ENCODE assay signal across 25 cellular contexts in genomic region chr15:60535743-60536142, GRCh38. TPM values are rescaled to one million over a fixed set of nuclear protein-coding genes. Genes with fewer than 3 reads are reported as not detected.
A peak's percentile ranks its signal among the peaks of the same experiment; 100 is the strongest.
DNase-seq lines count a peak whose midpoint lies in the region; ATAC-seq, FAIRE-seq and TF ChIP-seq lines count a peak whose summit lies in the region.
"Had no signal": no experiment of that assay in that cellular context is flagged by ENCODE, and none has a peak within 500 bp of the region (broad histone marks: within the 10 kb centered on the region; RNA-seq: fewer than 3 reads in every experiment).

No MANE protein-coding gene starts in this region.

- peak overlapping the region; percentile 16 for H3K27ac Mint-ChIP-seq in CD4-positive, alpha-beta T cell
- peak overlapping the region; percentile 47 for H3K27ac Mint-ChIP-seq in activated T-helper 17 cell treated with anti-CD3 and anti-CD28 coated beads, Interleukin-2, amount 50 U/mL, for 72 hours
- H3K27ac Mint-ChIP-seq in natural killer cell treated with Interleukin-12 subunit alpha and Interleukin-12 subunit beta and Interleukin-15 and Interleukin-18, amount 100 ng/mL, for 72 hours: peak overlapping the region; percentile 93 to 97
- H3K27ac Mint-ChIP-seq: activated CD4-positive, alpha-beta T cell treated with anti-CD3 and anti-CD28 coated beads, Interleukin-2, amount 10 ng/mL, durations not matched to agents 7 days and 5 days; progenitor cell of endocrine pancreas had no signal

- DNase-seq in CD4-positive, alpha-beta T cell: no peak
- DNase-seq in GM19239 (ENCODE audit: insufficient read length, low spot score): no peak
- no peak for DNase-seq in natural killer cell treated with Interleukin-12 subunit alpha and Interleukin-12 subunit beta and Interleukin-15 and Interleukin-18, amount 100 ng/mL, for 72 hours (ENCODE audit: low spot score)
- no peak for DNase-seq in T-helper 2 cell
- DNase-seq: activated CD4-positive, alpha-beta T cell treated with anti-CD3 and anti-CD28 coated beads, Interleukin-2, amount 10 ng/mL, durations not matched to agents 7 days and 5 days; activated CD8-positive, alpha-beta memory T cell treated with anti-CD3 and anti-CD28 coated beads, Interleukin-2, amount 50 U/mL, for 48 hours; amniotic stem cell; heart right ventricle; Karpas-422; left lung; NCI-H1092; NCI-H1930; NCI-H226; NCI-H774; PC-3; SJCRH30 had no signal

- CTCF ChIA-PET in CD4-positive, alpha-beta T cell (lab: Charles Lee): interaction anchor here (1.4 to 4.8 kb wide), 2 partner anchors 15 to 49 kb away, joined by 7 to 15 read pairs; no protein-coding TSS in a partner anchor

- TF ChIP-seq CTCF in CD4-positive, alpha-beta T cell (IDR thresholded peaks at IDR 0.05): no peak

- no peaks in the 10 kb centered on the region for H3K27me3 ChIP-seq in CD4-positive, alpha-beta T cell (ENCODE audit: control insufficient read depth, insufficient read depth, low read length)
- H3K27me3 ChIP-seq: breast epithelium, heart right ventricle, left lung, SJCRH30, suprapubic skin had no signal

- no peaks in the 10 kb centered on the region for H3K9me3 Mint-ChIP-seq in CD4-positive, alpha-beta T cell
- H3K9me3 Mint-ChIP-seq in activated T-helper 17 cell treated with anti-CD3 and anti-CD28 coated beads, Interleukin-2, amount 50 U/mL, for 72 hours: no peaks in the 10 kb centered on the region
- no peaks in the 10 kb centered on the region for H3K9me3 Mint-ChIP-seq in natural killer cell treated with Interleukin-12 subunit alpha and Interleukin-12 subunit beta and Interleukin-15 and Interleukin-18, amount 100 ng/mL, for 72 hours
- H3K9me3 Mint-ChIP-seq: activated CD4-positive, alpha-beta T cell treated with anti-CD3 and anti-CD28 coated beads, Interleukin-2, amount 10 ng/mL, durations not matched to agents 7 days and 5 days; neural crest cell had no signal

- H3K27ac ChIP-seq in CD4-positive, alpha-beta T cell (ENCODE audit: low read depth, low read length): no peak overlapping the region
- H3K27ac ChIP-seq: breast epithelium, coronary artery, heart right ventricle, left lung, SJCRH30, suprapubic skin had no signal

- POLR2A ChIA-PET in CD4-positive, alpha-beta T cell (lab: Charles Lee): interaction anchor here (1.6 kb wide), 1 partner anchor 45 kb away, joined by 7 read pairs; no protein-coding TSS in a partner anchor

- peak overlapping the region; percentile 11 for H3K4me3 Mint-ChIP-seq in CD4-positive, alpha-beta T cell
- H3K4me3 Mint-ChIP-seq in activated T-helper 17 cell treated with anti-CD3 and anti-CD28 coated beads, Interleukin-2, amount 50 U/mL, for 72 hours: peak overlapping the region; percentile 38
- peak overlapping the region; percentile 45 for H3K4me3 Mint-ChIP-seq in natural killer cell treated with Interleukin-12 subunit alpha and Interleukin-12 subunit beta and Interleukin-15 and Interleukin-18, amount 100 ng/mL, for 72 hours
- H3K4me3 Mint-ChIP-seq: activated CD4-positive, alpha-beta T cell treated with anti-CD3 and anti-CD28 coated beads, Interleukin-2, amount 10 ng/mL, durations not matched to agents 7 days and 5 days; neural crest cell had no signal

- intact Hi-C loops in CD4-positive, alpha-beta T cell (cut with DNase I, micrococcal nuclease): no loop called here

- H3K36me3 Mint-ChIP-seq in CD4-positive, alpha-beta T cell (ENCODE audit: low read depth): peaks cover 41% of the 10 kb centered on the region
- H3K36me3 Mint-ChIP-seq in activated T-helper 17 cell treated with anti-CD3 and anti-CD28 coated beads, Interleukin-2, amount 50 U/mL, for 72 hours (ENCODE audit: low read depth): peaks cover 96% of the 10 kb centered on the region
- peaks cover 14% of the 10 kb centered on the region for H3K36me3 Mint-ChIP-seq in natural killer cell treated with Interleukin-12 subunit alpha and Interleukin-12 subunit beta and Interleukin-15 and Interleukin-18, amount 100 ng/mL, for 72 hours

- H3K9me3 ChIP-seq in CD4-positive, alpha-beta T cell (ENCODE audit: control insufficient read depth, low read length): no peaks in the 10 kb centered on the region
- H3K9me3 ChIP-seq: breast epithelium, heart right ventricle, left lung, SJCRH30, suprapubic skin had no signal

- peaks cover 96% of the 10 kb centered on the region for H3K4me1 Mint-ChIP-seq in CD4-positive, alpha-beta T cell (ENCODE audit: low read depth)
- H3K4me1 Mint-ChIP-seq in activated T-helper 17 cell treated with anti-CD3 and anti-CD28 coated beads, Interleukin-2, amount 50 U/mL, for 72 hours: peaks cover 75% of the 10 kb centered on the region
- H3K4me1 Mint-ChIP-seq in natural killer cell treated with Interleukin-12 subunit alpha and Interleukin-12 subunit beta and Interleukin-15 and Interleukin-18, amount 100 ng/mL, for 72 hours (ENCODE audit: low read depth in 2 of 2): peaks cover 76 to 91% of the 10 kb centered on the region in 2 donors
- H3K4me1 Mint-ChIP-seq: neural crest cell had no signal

- ATAC-seq in CD4-positive, alpha-beta T cell (ENCODE audit: poor library complexity): no peak
- ATAC-seq in activated T-helper 17 cell treated with anti-CD3 and anti-CD28 coated beads, Interleukin-2, amount 50 U/mL, for 72 hours (replicated peaks): peak; percentile 9
- peak; percentile 67 to 78 for ATAC-seq in natural killer cell treated with Interleukin-12 subunit alpha and Interleukin-12 subunit beta and Interleukin-15 and Interleukin-18, amount 100 ng/mL, for 72 hours
- ATAC-seq in HG02981 (IDR thresholded peaks at IDR 0.05; ENCODE audit: unreplicated experiment) (no peak), SK-N-SH treated with all-trans-retinoic acid at 6 μM for 48 hours (no peak)
- ATAC-seq: HCT116, heart right ventricle, left lung, PC-3 had no signal

- FAIRE-seq in GM19239 (lab: Jason Lieb, UNC): peak; percentile 56

- H3K27me3 Mint-ChIP-seq in CD4-positive, alpha-beta T cell: no peaks in the 10 kb centered on the region
- no peaks in the 10 kb centered on the region for H3K27me3 Mint-ChIP-seq in activated T-helper 17 cell treated with anti-CD3 and anti-CD28 coated beads, Interleukin-2, amount 50 U/mL, for 72 hours
- no peaks in the 10 kb centered on the region for H3K27me3 Mint-ChIP-seq in natural killer cell treated with Interleukin-12 subunit alpha and Interleukin-12 subunit beta and Interleukin-15 and Interleukin-18, amount 100 ng/mL, for 72 hours
- H3K27me3 Mint-ChIP-seq: activated CD4-positive, alpha-beta T cell treated with anti-CD3 and anti-CD28 coated beads, Interleukin-2, amount 10 ng/mL, durations not matched to agents 7 days and 5 days; progenitor cell of endocrine pancreas had no signal

TF ChIP-seq in SK-N-SH treated with all-trans-retinoic acid at 6 μM for 48 hours, 23 proteins besides CTCF, POLR2A, EP300 and RAD21 (continues in another document):
- no peak for TF ChIP-seq TOX (CRISPR knock-in tag; IDR thresholded peaks at IDR 0.05; ENCODE audit: borderline replicate concordance)
- TF ChIP-seq PATZ1 (CRISPR knock-in tag; IDR thresholded peaks at IDR 0.05; ENCODE audit: borderline replicate concordance): no peak
- TF ChIP-seq ZNF8 (CRISPR knock-in tag; IDR thresholded peaks at IDR 0.05): no peak
- no peak for TF ChIP-seq SNAI2 (CRISPR knock-in tag; IDR thresholded peaks at IDR 0.05)
- TF ChIP-seq GLIS3 (CRISPR knock-in tag; IDR thresholded peaks at IDR 0.05): no peak
- TF ChIP-seq ZNF565 (CRISPR knock-in tag; conservative IDR thresholded peaks at IDR 0.05; ENCODE audit: low read depth): no peak
- no peak for TF ChIP-seq PPARA (CRISPR knock-in tag; IDR thresholded peaks at IDR 0.05; ENCODE audit: borderline replicate concordance)
- TF ChIP-seq RARB (CRISPR knock-in tag; IDR thresholded peaks at IDR 0.05): no peak
- TF ChIP-seq ZFP3 (CRISPR knock-in tag; IDR thresholded peaks at IDR 0.05): no peak
- no peak for TF ChIP-seq BACH2 (CRISPR knock-in tag; IDR thresholded peaks at IDR 0.05; ENCODE audit: borderline replicate concordance)
- TF ChIP-seq POU6F1 (CRISPR knock-in tag; IDR thresholded peaks at IDR 0.05; ENCODE audit: borderline replicate concordance, low read depth): no peak
- no peak for TF ChIP-seq ZC3H10 (CRISPR knock-in tag; IDR thresholded peaks at IDR 0.05)
- no peak for TF ChIP-seq OSR1 (CRISPR knock-in tag; IDR thresholded peaks at IDR 0.05)
- TF ChIP-seq ESRRG (CRISPR knock-in tag; IDR thresholded peaks at IDR 0.05): no peak
- no peak for TF ChIP-seq TCF4 (CRISPR knock-in tag; IDR thresholded peaks at IDR 0.05; ENCODE audit: borderline replicate concordance)
- no peak for TF ChIP-seq ZFP30 (CRISPR knock-in tag; IDR thresholded peaks at IDR 0.05)
- TF ChIP-seq ISL1 (CRISPR knock-in tag; IDR thresholded peaks at IDR 0.05): no peak

RNA-seq across cellular contexts. Expression of gene ICE2, which starts 56.8 kb away (rescaled TPM):
- total RNA-seq in CD4-positive, alpha-beta T cell: 10 to 100 TPM; 20.4 to 23.4 TPM
- total RNA-seq in activated T-helper 17 cell treated with anti-CD3 and anti-CD28 coated beads, Interleukin-2, amount 50 U/mL, for 72 hours: 10 to 100 TPM; 46.0 to 69.3 TPM
- 10 to 100 TPM; 38.9 to 79.4 TPM for total RNA-seq in natural killer cell treated with Interleukin-12 subunit alpha and Interleukin-12 subunit beta and Interleukin-15 and Interleukin-18, amount 100 ng/mL, for 72 hours

Comparison
In these comparisons a context has a peak if more than half of its experiments do, and no peak if none do; other contexts are left out.
1. ATAC-seq: peak in activated T-helper 17 cell treated with anti-CD3 and anti-CD28 coated beads, Interleukin-2, amount 50 U/mL, for 72 hours (single experiment) and natural killer cell treated with Interleukin-12 subunit alpha and Interleukin-12 subunit beta and Interleukin-15 and Interleukin-18, amount 100 ng/mL, for 72 hours (2 of 2); none in CD4-positive, alpha-beta T cell (single experiment), HG02981 (single experiment) and SK-N-SH treated with all-trans-retinoic acid at 6 μM for 48 hours (single experiment).
2. H3K27ac Mint-ChIP-seq: peak in every context shown above with its lines; median percentile 95 in natural killer cell treated with Interleukin-12 subunit alpha and Interleukin-12 subunit beta and Interleukin-15 and Interleukin-18, amount 100 ng/mL, for 72 hours; 47 in activated T-helper 17 cell treated with anti-CD3 and anti-CD28 coated beads, Interleukin-2, amount 50 U/mL, for 72 hours; 16 in CD4-positive, alpha-beta T cell.
3. Peak in every context shown above with its lines, with median percentiles within 50 percentile points of each other: H3K4me3 Mint-ChIP-seq.